Comparison of ENCODE assay signal across 8 cellular contexts in the genomic region with DNA sequence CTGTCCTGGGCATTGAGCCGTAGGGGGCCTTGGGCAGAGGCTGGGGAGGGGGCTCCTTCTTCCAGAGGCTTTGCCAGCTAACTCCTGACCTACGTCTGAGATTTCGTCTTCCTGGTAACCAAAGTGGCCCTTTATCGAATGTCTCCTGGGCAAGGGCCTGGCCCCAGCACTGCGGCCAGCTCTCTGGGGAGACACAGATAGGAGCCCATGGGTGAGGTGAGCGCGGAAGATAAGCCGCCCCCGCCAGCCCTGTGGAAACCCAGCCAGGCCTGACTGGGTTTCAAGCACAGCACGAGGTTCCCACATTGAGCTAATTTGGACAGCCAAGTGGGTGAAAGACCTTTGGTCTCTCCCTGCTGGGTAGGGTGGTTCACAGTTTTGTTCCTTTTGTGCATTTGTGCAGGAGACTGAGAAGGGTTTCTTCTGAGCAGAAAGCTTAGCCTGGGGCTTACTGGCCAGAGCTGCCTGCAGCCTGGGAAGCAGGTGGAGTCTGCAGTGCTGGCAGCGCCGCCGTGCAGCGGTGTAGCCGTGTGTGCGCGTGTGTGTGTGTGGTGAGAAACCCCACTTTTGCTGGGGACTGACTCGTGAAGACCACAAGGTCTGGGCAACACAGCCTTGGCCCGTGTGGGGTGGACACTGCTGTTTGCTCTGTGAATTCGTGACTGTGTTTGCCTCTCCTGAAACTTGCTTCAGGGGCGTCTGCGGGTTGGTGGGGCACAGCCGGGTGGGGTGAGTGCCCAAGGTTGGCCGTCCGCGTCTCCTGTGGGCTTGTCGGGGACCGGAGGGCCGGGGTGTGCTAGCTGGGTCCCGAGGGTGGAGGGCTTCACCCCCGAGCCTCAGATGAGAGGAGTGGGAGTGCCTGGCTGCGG. TPM values are rescaled to one million over a fixed set of nuclear protein-coding genes. Genes with fewer than 3 reads are reported as not detected.
DNase-seq lines count a peak whose midpoint lies in the region; ATAC-seq and TF ChIP-seq lines count a peak whose summit lies in the region.

No MANE protein-coding gene starts in this region.

- H3K9me3 Mint-ChIP-seq in endodermal cell: peaks cover 4% of the 10 kb centered on the region

- peaks cover 35% of the 10 kb centered on the region for H3K4me1 ChIP-seq in PC-9 (replicated peaks; ENCODE audit: insufficient read depth)
- H3K4me1 ChIP-seq in endodermal cell (ENCODE audit: control insufficient read depth, insufficient read depth, low read length): peaks cover 3% of the 10 kb centered on the region

- H4K20me1 ChIP-seq in PC-9 (ENCODE audit: insufficient read depth): peaks cover 58% of the 10 kb centered on the region

- H3K36me3 Mint-ChIP-seq in endodermal cell (ENCODE audit: low read depth): peaks cover 12% of the 10 kb centered on the region

- no TSS peak for BruUV-seq in PC-9 (replicated peaks; lab: Mats Ljungman, UMichigan)

- peak overlapping the region; percentile 81 for H3K4me3 ChIP-seq in GM12865 (ENCODE audit: low read depth, low read length)
- peak overlapping the region; percentile 97 for H3K4me3 ChIP-seq in PC-9
- peak overlapping the region; percentile 91 for H3K4me3 ChIP-seq in endodermal cell (ENCODE audit: low read length)

- peaks cover 48% of the 10 kb centered on the region for H3F3A ChIP-seq in PC-9 (ENCODE audit: insufficient read depth, low read depth)

- intact Hi-C loops in PC-9 (cut with micrococcal nuclease; ENCODE audit: unreplicated experiment): loop anchor here (10.0 kb wide), 1 partner anchor 350 kb away; a partner anchor contains a TSS

- TF ChIP-seq CTCF in GM12865 (IDR thresholded peaks at IDR 0.05; ENCODE audit: insufficient read depth, low read depth, low read length, missing control alignments) (no peak), PC-9 (conservative IDR thresholded peaks at IDR 0.05) (no peak), endodermal cell (conservative IDR thresholded peaks at IDR 0.05) (no peak)

- H3K79me2 ChIP-seq in PC-9 (ENCODE audit: low read depth): peaks cover 73% of the 10 kb centered on the region

- POLR2A ChIA-PET in PC-9 (lab: Charles Lee; ENCODE audit: unreplicated experiment): interaction anchor here (0.6 to 0.7 kb wide), 3 partner anchors 19 to 102 kb away, joined by 3 to 20 read pairs (median 5); no protein-coding TSS in a partner anchor

- H3K36me3 ChIP-seq in PC-9 (ENCODE audit: low read depth): no peaks in the 10 kb centered on the region; the same call in 1 of the 2 replicates
- peaks cover 24% of the 10 kb centered on the region for H3K36me3 ChIP-seq in endodermal cell (ENCODE audit: control insufficient read depth, insufficient read depth, low read length)

- H3K27ac ChIP-seq in PC-9 (peak overlapping the region; percentile 37; the same call in 1 of the 2 replicates), endodermal cell (ENCODE audit: low read depth, low read length) (peak overlapping the region; percentile 51)

- H3K9me3 ChIP-seq in PC-9 (ENCODE audit: insufficient read depth, low read depth) (no peaks in the 10 kb centered on the region), endodermal cell (ENCODE audit: control insufficient read depth, low read length) (no peaks in the 10 kb centered on the region)

- H3K4me3 Mint-ChIP-seq in endodermal cell: peak overlapping the region; percentile 88

- DNase-seq in GM12865 (ENCODE audit: low read depth) (peak; percentile 64), PC-9 (peak; percentile 49 to 53), endodermal cell (peak; percentile 59), myocyte (ENCODE audit: low read depth) (peak; percentile 51), AG08395 (ENCODE audit: low spot score) (no peak), ecto neural progenitor cell (ENCODE audit: low spot score) (no peak)

- peaks cover 4% of the 10 kb centered on the region for H3K27me3 Mint-ChIP-seq in endodermal cell (ENCODE audit: insufficient read depth)

- H2AFZ ChIP-seq in PC-9: no peak overlapping the region

- no peaks in the 10 kb centered on the region for H3K9me2 ChIP-seq in PC-9 (ENCODE audit: insufficient read depth)

- 59 to 62% methylated on average over 24 to 32 of the region's 32 CpGs for WGBS in endodermal cell (ENCODE audit: insufficient coverage in 1 of 2, insufficient read length in 1 of 2), 2 experiments

- ATAC-seq in HG03280 (IDR thresholded peaks at IDR 0.05; ENCODE audit: unreplicated experiment): no peak
- ATAC-seq in GM19328 (IDR thresholded peaks at IDR 0.05; ENCODE audit: unreplicated experiment): no peak

- peak overlapping the region; percentile 83 for H3K4me2 ChIP-seq in PC-9

- CTCF ChIA-PET in PC-9 (lab: Charles Lee): no interaction called here

- H3K27me3 ChIP-seq in PC-9 (ENCODE audit: insufficient read depth, low read depth) (no peaks in the 10 kb centered on the region), endodermal cell (ENCODE audit: control insufficient read depth, insufficient read depth, low read length, poor library complexity, severe bottlenecking) (no peaks in the 10 kb centered on the region)

- H3K9ac ChIP-seq in endodermal cell (ENCODE audit: extremely low read depth, low read length, poor library complexity, severe bottlenecking): peak overlapping the region; percentile 50

- H3K4me1 Mint-ChIP-seq in endodermal cell: peaks cover 18% of the 10 kb centered on the region

- H3K27ac Mint-ChIP-seq in endodermal cell: peak overlapping the region; percentile 83

RNA-seq across cellular contexts. Expression of a gene that starts 2.5 kb away (rescaled TPM):
- total RNA-seq in PC-9 (2021) (772 and 823 TPM in 2 replicates), endodermal cell (100 to 1,000 TPM; 808 to 833 TPM), myocyte (519 and 528 TPM in 2 replicates)
- 629 TPM for polyA plus RNA-seq in endodermal cell (2013, experiment 1 of 2)
- polyA plus RNA-seq in endodermal cell (2013, experiment 2 of 2): 588 TPM
- 577 TPM for polyA plus RNA-seq in myocyte (2012)

RNA-seq across cellular contexts. Expression of a gene that starts 14.8 kb away (rescaled TPM):
- 1.5 and 2.0 TPM in 2 replicates for total RNA-seq in PC-9 (2021)
- total RNA-seq in endodermal cell: under 1 TPM; 0.15 to 0.75 TPM
- polyA plus RNA-seq in endodermal cell (2013, experiment 1 of 2): 1.2 TPM
- polyA plus RNA-seq in endodermal cell (2013, experiment 2 of 2): 0.79 TPM
- total RNA-seq in myocyte: 2.9 and 3.5 TPM in 2 replicates
- 13.1 TPM for polyA plus RNA-seq in myocyte (2012)

RNA-seq across cellular contexts. Expression of a gene that starts 31.0 kb away (rescaled TPM):
- total RNA-seq in PC-9 (2021) (0.39 and 0.88 TPM in 2 replicates), endodermal cell (under 1 TPM in 1 of 2 donors, not detected in 1; 0.51 TPM), myocyte (not detected in 2 replicates)
- polyA plus RNA-seq in endodermal cell (2013, experiment 1 of 2): not detected
- polyA plus RNA-seq in endodermal cell (2013, experiment 2 of 2): not detected
- 0.14 TPM for polyA plus RNA-seq in myocyte (2012)

RNA-seq across cellular contexts. Expression of a gene that starts 43.3 kb away (rescaled TPM):
- total RNA-seq in PC-9 (2021) (93.3 and 98.2 TPM in 2 replicates), endodermal cell (100 to 1,000 TPM; 128 to 138 TPM), myocyte (103 and 139 TPM in 2 replicates)
- 116 TPM for polyA plus RNA-seq in endodermal cell (2013, experiment 1 of 2)
- polyA plus RNA-seq in endodermal cell (2013, experiment 2 of 2): 123 TPM
- polyA plus RNA-seq in myocyte (2012): 85.6 TPM

RNA-seq across cellular contexts. Expression of a gene that starts 58.4 kb away (rescaled TPM):
- total RNA-seq in PC-9 (2021): 46.4 and 57.1 TPM in 2 replicates
- total RNA-seq in endodermal cell: 10 to 100 TPM; 76.6 to 86.4 TPM
- 58.5 TPM for polyA plus RNA-seq in endodermal cell (2013, experiment 1 of 2)
- polyA plus RNA-seq in endodermal cell (2013, experiment 2 of 2): 53.7 TPM
- 47.7 and 54.3 TPM in 2 replicates for total RNA-seq in myocyte
- polyA plus RNA-seq in myocyte (2012): 64.9 TPM

Comparison
In these comparisons a context has a peak if more than half of its experiments do, and no peak if none do; other contexts are left out.
1. DNase-seq: peak in GM12865 (single experiment), PC-9 (2 of 2), endodermal cell (single experiment) and myocyte (single experiment); none in AG08395 (single experiment) and ecto neural progenitor cell (single experiment).
2. Peak in every context shown above with its lines, with median percentiles within 50 percentile points of each other: H3K4me3 ChIP-seq.